In the genomic region with DNA sequence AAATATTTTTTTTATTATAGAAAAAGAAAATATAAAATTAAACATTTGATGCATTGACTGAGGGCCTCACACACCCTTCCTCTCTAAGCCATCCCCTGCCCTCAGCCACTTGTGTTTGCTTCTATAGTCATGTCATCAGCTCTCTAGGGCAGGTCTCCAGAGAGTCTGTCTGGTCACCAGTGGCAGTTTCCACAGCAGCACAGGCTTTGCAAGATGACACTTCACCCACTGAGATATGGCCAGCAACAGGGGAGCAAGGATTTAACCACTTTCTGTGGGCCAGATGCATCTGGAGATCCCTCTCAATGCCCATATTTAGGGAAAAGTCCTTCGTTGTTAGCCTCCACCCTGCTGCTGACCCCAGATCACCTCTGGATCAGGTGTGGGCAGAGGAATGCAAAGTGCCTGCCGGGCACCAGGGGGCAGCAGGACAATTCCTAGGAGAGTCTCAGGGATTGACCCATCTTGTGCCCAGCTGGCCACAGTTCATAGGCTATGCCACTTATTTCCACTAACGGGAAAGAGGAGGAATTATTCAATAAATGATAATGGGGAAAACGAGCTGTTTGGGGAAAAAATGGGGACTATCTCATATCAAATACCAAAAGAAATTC, we compare ENCODE assay signal across 8 cellular contexts. TPM values are rescaled to one million over a fixed set of nuclear protein-coding genes. Genes with fewer than 3 reads are reported as not detected.
DNase-seq lines count a peak whose midpoint lies in the region; ATAC-seq and TF ChIP-seq lines count a peak whose summit lies in the region.

No MANE protein-coding gene starts in this region.

- intact Hi-C loops in mucosa of descending colon (cut with DNase I, micrococcal nuclease), result loop anchor here (5.0 to 10.0 kb wide), 2 partner anchors 86 to 88 kb away; no protein-coding TSS in a partner anchor

- DNase-seq in SKM-1 treated with dmso at 0.1 percent for 144 hours (lab: John Stamatoyannopoulos, UW; ENCODE audit: unreplicated experiment), result peak; percentile 9
- DNase-seq in SKM-1 (lab: John Stamatoyannopoulos, UW; ENCODE audit: unreplicated experiment), result no peak
- DNase-seq in OCI-M1 (lab: John Stamatoyannopoulos, UW), result peak; percentile 67
- DNase-seq in cardiac fibroblast (ENCODE audit: low read depth in 2 of 2), result peak; percentile 29 to 34
- peak in 2 of 3 donors; percentile 72 to 79 for DNase-seq in mucosa of descending colon
- DNase-seq in NCI-H1436 treated with DMSO at 0.1 percent for 48 hours (lab: John Stamatoyannopoulos, UW), result no peak
- DNase-seq in NCI-H1436 (lab: John Stamatoyannopoulos, UW), result no peak

- H3K9me3 ChIP-seq in mucosa of descending colon, result no peaks in the 10 kb centered on the region

- no peaks in the 10 kb centered on the region for H3K36me3 ChIP-seq in mucosa of descending colon (ENCODE audit: low read depth)

- ATAC-seq in mucosa of descending colon (peak; percentile 60), HG03108 (IDR thresholded peaks at IDR 0.05; ENCODE audit: unreplicated experiment) (no peak)

- peaks cover 14% of the 10 kb centered on the region for H3K4me1 ChIP-seq in mucosa of descending colon (ENCODE audit: low read depth)

- no peak overlapping the region for H3K4me3 ChIP-seq in cardiac fibroblast (replicated peaks in 1 of 2; ENCODE audit: low read depth in 2 of 2, low read length in 2 of 2)
- H3K4me3 ChIP-seq in mucosa of descending colon, result no peak overlapping the region

- TF ChIP-seq CTCF in cardiac fibroblast (IDR thresholded peaks at IDR 0.05; ENCODE audit: low read depth, low read length) (peak; percentile 78), mucosa of descending colon (IDR thresholded peaks at IDR 0.05) (peak; percentile 57)

RNA-seq across cellular contexts. Expression of a gene that starts 4.8 kb away (rescaled TPM):
- 10 to 100 TPM; 19.3 to 35.1 (median 30.2) TPM for total RNA-seq in mucosa of descending colon

Comparison
In these comparisons a context has a peak if more than half of its experiments do, and no peak if none do; other contexts are left out.
1. DNase-seq: peak in SKM-1 treated with dmso at 0.1 percent for 144 hours (single experiment), OCI-M1 (single experiment), cardiac fibroblast (2 of 2) and mucosa of descending colon (2 of 3); none in SKM-1 (single experiment), NCI-H1436 treated with DMSO at 0.1 percent for 48 hours (single experiment) and NCI-H1436 (single experiment).